ENCODE assay signal across 21 cellular contexts in genomic region chr1:55483523-55483922, GRCh38.
DNase-seq lines count a peak whose midpoint lies in the region; ATAC-seq and TF ChIP-seq lines count a peak whose summit lies in the region.
"Had no signal": no experiment of that assay in that cellular context is flagged by ENCODE, and none has a peak within 500 bp of the region (broad histone marks: within the 10 kb centered on the region; RNA-seq: fewer than 3 reads in every experiment).

No MANE protein-coding gene starts in this region.

- H4K20me1 ChIP-seq in GM23338 (replicated peaks; ENCODE audit: insufficient read depth) (no peaks in the 10 kb centered on the region), OCI-LY3 (ENCODE audit: insufficient read depth, low read length) (no peaks in the 10 kb centered on the region)

- no peaks in the 10 kb centered on the region for H3K9me3 ChIP-seq in OCI-LY3 (ENCODE audit: insufficient read depth, low read length)
- H3K9me3 ChIP-seq: esophagus muscularis mucosa, pancreas, transverse colon had no signal

- no peak overlapping the region for H3K9ac ChIP-seq in OCI-LY3 (ENCODE audit: low read length)

- H3K4me2 ChIP-seq in GM23338 (no peak overlapping the region), OCI-LY3 (ENCODE audit: low read length) (no peak overlapping the region)

- H3K36me3 ChIP-seq in GM23338 (ENCODE audit: insufficient read depth) (no peaks in the 10 kb centered on the region), OCI-LY3 (replicated peaks; ENCODE audit: low read depth, low read length) (no peaks in the 10 kb centered on the region)
- H3K36me3 ChIP-seq: esophagus muscularis mucosa, heart left ventricle, pancreas, transverse colon had no signal

- H2AFZ ChIP-seq in GM23338 (no peak overlapping the region), OCI-LY3 (ENCODE audit: low read depth, low read length) (no peak overlapping the region)

- H3K36me3 Mint-ChIP-seq in GM23338 (ENCODE audit: low read depth) = no peaks in the 10 kb centered on the region
- H3K36me3 Mint-ChIP-seq: activated CD4-positive, alpha-beta memory T cell treated with anti-CD3 and anti-CD28 coated beads for 36 hours; naive thymus-derived CD4-positive, alpha-beta T cell had no signal

- H3F3A ChIP-seq in GM23338 (replicated peaks; ENCODE audit: low read depth) = no peaks in the 10 kb centered on the region

- no peak overlapping the region for H3K4me3 Mint-ChIP-seq in GM23338
- H3K4me3 Mint-ChIP-seq: activated CD4-positive, alpha-beta memory T cell treated with anti-CD3 and anti-CD28 coated beads for 36 hours; naive thymus-derived CD4-positive, alpha-beta T cell had no signal

- TF ChIP-seq CTCF in GM23338 (conservative IDR thresholded peaks at IDR 0.05; ENCODE audit: low read depth in 2 of 2) (peak; percentile 43 to 62), OCI-LY3 (IDR thresholded peaks at IDR 0.05; ENCODE audit: low read depth, low read length) (0 out of 2 replicates have a peak, but pooled peaks have one; percentile 10), foreskin keratinocyte (conservative IDR thresholded peaks at IDR 0.05) (peak; percentile 16)

- no peak overlapping the region for H3K27ac ChIP-seq in GM23338 (ENCODE audit: low read depth)
- H3K27ac ChIP-seq in OCI-LY3 (ENCODE audit: low read length) = no peak overlapping the region
- H3K27ac ChIP-seq in foreskin keratinocyte = no peak overlapping the region
- H3K27ac ChIP-seq: esophagus muscularis mucosa, heart left ventricle, pancreas, transverse colon had no signal

- H3K27me3 ChIP-seq in GM23338 (ENCODE audit: insufficient read depth) (no peaks in the 10 kb centered on the region), OCI-LY3 (ENCODE audit: low read depth, low read length) (no peaks in the 10 kb centered on the region; the same call in 1 of the 2 replicates), foreskin keratinocyte (no peaks in the 10 kb centered on the region)
- H3K27me3 ChIP-seq: esophagus muscularis mucosa, heart left ventricle, pancreas, transverse colon had no signal

- H3K4me3 ChIP-seq in GM23338 (no peak overlapping the region), OCI-LY3 (ENCODE audit: low read length) (no peak overlapping the region)
- H3K4me3 ChIP-seq: esophagus muscularis mucosa, heart left ventricle, pancreas, transverse colon had no signal

- no peak overlapping the region for H3K27ac Mint-ChIP-seq in GM23338
- H3K27ac Mint-ChIP-seq: activated CD4-positive, alpha-beta memory T cell treated with anti-CD3 and anti-CD28 coated beads for 36 hours; naive thymus-derived CD4-positive, alpha-beta T cell had no signal

- no peaks in the 10 kb centered on the region for H3K4me1 Mint-ChIP-seq in GM23338
- H3K4me1 Mint-ChIP-seq: naive thymus-derived CD4-positive, alpha-beta T cell had no signal

- no peaks in the 10 kb centered on the region for H3K9me3 Mint-ChIP-seq in GM23338
- H3K9me3 Mint-ChIP-seq: activated CD4-positive, alpha-beta memory T cell treated with anti-CD3 and anti-CD28 coated beads for 36 hours; naive thymus-derived CD4-positive, alpha-beta T cell had no signal

- H3K9me2 ChIP-seq in GM23338 (ENCODE audit: insufficient read depth) = no peaks in the 10 kb centered on the region

- H3K4me1 ChIP-seq in GM23338 (ENCODE audit: insufficient read depth) (no peaks in the 10 kb centered on the region), OCI-LY3 (ENCODE audit: low read length) (no peaks in the 10 kb centered on the region), foreskin keratinocyte (no peaks in the 10 kb centered on the region)
- H3K4me1 ChIP-seq: esophagus muscularis mucosa, heart left ventricle, pancreas had no signal

- in situ Hi-C loops in ACHN (cut with HindIII; ENCODE audit: low pct_ligation_motif_present, low pct_unique_long_range_greater_than_20kb, low sequenced_read_pairs) = no loop called here

- H3K79me2 ChIP-seq in GM23338 (replicated peaks; ENCODE audit: insufficient read depth) (no peaks in the 10 kb centered on the region), OCI-LY3 (ENCODE audit: low read length) (no peaks in the 10 kb centered on the region)

- ATAC-seq in GM23338 (peak; percentile 82), foreskin keratinocyte (no peak)
- ATAC-seq: heart left ventricle; naive thymus-derived CD4-positive, alpha-beta T cell; pancreas; stimulated activated naive CD8-positive, alpha-beta T cell treated with anti-CD3 and anti-CD28 coated beads, Interleukin-15, Interleukin-2, amounts not matched to agents 100 U/mL and 50 U/mL, for 24 hours had no signal

- H3K27me3 Mint-ChIP-seq in GM23338 (ENCODE audit: insufficient read depth, low read depth, poor library complexity) = no peaks in the 10 kb centered on the region

- DNase-seq in ACHN (peak; percentile 17), GM23338 (ENCODE audit: low spot score) (peak; percentile 77), foreskin keratinocyte (no peak), NCI-H748 treated with DMSO at 0.1 percent for 48 hours (lab: John Stamatoyannopoulos, UW) (no peak), NCI-H2227 (lab: John Stamatoyannopoulos, UW; ENCODE audit: unreplicated experiment) (no peak), superior temporal gyrus (ENCODE audit: extremely low spot score) (no peak), SHP77 treated with DMSO at 0.1 percent for 48 hours (lab: John Stamatoyannopoulos, UW) (no peak)
- DNase-seq: activated CD4-positive, alpha-beta memory T cell treated with anti-CD3 and anti-CD28 coated beads for 36 hours; activated naive CD4-positive, alpha-beta T cell treated with Interleukin-2 at 50 U/mL for 16 hours; anterior cingulate cortex; central memory CD4-positive, alpha-beta T cell; heart left ventricle; naive thymus-derived CD4-positive, alpha-beta T cell; NCI-H1092; NCI-H2171; pancreas; stimulated activated CD4-positive, alpha-beta T cell treated with anti-CD3 and anti-CD28 coated beads, Interleukin-1b, Interleukin-23, amount 100 ng/mL, for 48 hours; stimulated activated naive CD8-positive, alpha-beta T cell treated with anti-CD3 and anti-CD28 coated beads, Interleukin-15, Interleukin-2, amounts not matched to agents 100 U/mL and 50 U/mL, for 24 hours; transverse colon had no signal

TF ChIP-seq in GM23338, 12 proteins besides CTCF, POLR2A, EP300 and RAD21 (continues in another document):
- TF ChIP-seq CREB1 (CRISPR knock-in tag; IDR thresholded peaks at IDR 0.05; ENCODE audit: low read depth) (no peak), JUNB (IDR thresholded peaks at IDR 0.05; ENCODE audit: unreplicated experiment) (no peak), ZNF462 (CRISPR knock-in tag; IDR thresholded peaks at IDR 0.05) (no peak), POLR2AphosphoS5 (IDR thresholded peaks at IDR 0.05; ENCODE audit: low read depth) (no peak), STAT1 (IDR thresholded peaks at IDR 0.05; ENCODE audit: unreplicated experiment) (no peak)

Comparison
In these comparisons a context has a peak if more than half of its experiments do, and no peak if none do; other contexts are left out.
1. DNase-seq: peak in ACHN (single experiment) and GM23338 (single experiment); none in foreskin keratinocyte (0 of 2), NCI-H748 treated with DMSO at 0.1 percent for 48 hours (single experiment), NCI-H2227 (single experiment), superior temporal gyrus (single experiment) and SHP77 treated with DMSO at 0.1 percent for 48 hours (single experiment).
2. Peak in every context shown above with its lines, with median percentiles within 50 percentile points of each other: CTCF ChIP-seq.